In genomic region chr16:11916524-11917285, GRCh38 we compare ENCODE assay signal across 8 cellular contexts.
DNase-seq lines count a peak whose midpoint lies in the region; TF ChIP-seq lines count a peak whose summit lies in the region.

No MANE protein-coding gene starts in this region.

- H3K4me3 Mint-ChIP-seq in activated naive CD4-positive, alpha-beta T cell treated with anti-CD3 and anti-CD28 coated beads, Interleukin-2, amount 10 ng/mL, durations not matched to agents 7 days and 5 days = peak overlapping the region; percentile 92
- peak overlapping the region; percentile 78 for H3K4me3 Mint-ChIP-seq in nephron progenitor cell

- peaks cover 22% of the 10 kb centered on the region for H3K27me3 Mint-ChIP-seq in activated naive CD4-positive, alpha-beta T cell treated with anti-CD3 and anti-CD28 coated beads, Interleukin-2, amount 10 ng/mL, durations not matched to agents 7 days and 5 days
- peaks cover 20% of the 10 kb centered on the region for H3K27me3 Mint-ChIP-seq in nephron progenitor cell (ENCODE audit: low read depth, poor library complexity)

- peaks cover 29% of the 10 kb centered on the region for H3K4me1 Mint-ChIP-seq in activated naive CD4-positive, alpha-beta T cell treated with anti-CD3 and anti-CD28 coated beads, Interleukin-2, amount 10 ng/mL, durations not matched to agents 7 days and 5 days
- H3K4me1 Mint-ChIP-seq in nephron progenitor cell = peaks cover 37% of the 10 kb centered on the region

- H3K36me3 ChIP-seq in endocrine pancreas (ENCODE audit: control insufficient read depth, insufficient read depth, low read length) = no peaks in the 10 kb centered on the region

- H3K27me3 ChIP-seq in endocrine pancreas (ENCODE audit: control insufficient read depth, insufficient read depth, low read length) = no peaks in the 10 kb centered on the region

- peak overlapping the region; percentile 96 for H3K27ac Mint-ChIP-seq in activated naive CD4-positive, alpha-beta T cell treated with anti-CD3 and anti-CD28 coated beads, Interleukin-2, amount 10 ng/mL, durations not matched to agents 7 days and 5 days
- peak overlapping the region; percentile 59 for H3K27ac Mint-ChIP-seq in nephron progenitor cell

- no peaks in the 10 kb centered on the region for H3K9me3 Mint-ChIP-seq in activated naive CD4-positive, alpha-beta T cell treated with anti-CD3 and anti-CD28 coated beads, Interleukin-2, amount 10 ng/mL, durations not matched to agents 7 days and 5 days
- no peaks in the 10 kb centered on the region for H3K9me3 Mint-ChIP-seq in nephron progenitor cell

- H3K9ac ChIP-seq in endocrine pancreas (ENCODE audit: control insufficient read depth, insufficient read depth, low read length) = peak overlapping the region; percentile 92

- H3K4me1 ChIP-seq in endocrine pancreas (ENCODE audit: control insufficient read depth, insufficient read depth, low read length) = peaks cover 18% of the 10 kb centered on the region

- no peak for TF ChIP-seq CTCF in nephron progenitor cell (IDR thresholded peaks at IDR 0.05)

- H3K4me3 ChIP-seq in endocrine pancreas (ENCODE audit: control insufficient read depth, insufficient read depth, low read length) = peak overlapping the region; percentile 73

- peaks cover 15% of the 10 kb centered on the region for H3K36me3 Mint-ChIP-seq in activated naive CD4-positive, alpha-beta T cell treated with anti-CD3 and anti-CD28 coated beads, Interleukin-2, amount 10 ng/mL, durations not matched to agents 7 days and 5 days
- no peaks in the 10 kb centered on the region for H3K36me3 Mint-ChIP-seq in nephron progenitor cell (ENCODE audit: low read depth)

- CTCF ChIA-PET in activated naive CD4-positive, alpha-beta T cell treated with anti-CD3 and anti-CD28 coated beads, Interleukin-2, amount 10 ng/mL, durations not matched to agents 7 days and 5 days (lab: Charles Lee) = interaction anchor here (0.7 kb wide), 1 partner anchor 56 kb away, joined by 3 read pairs; no protein-coding TSS in a partner anchor

- DNase-seq in activated naive CD4-positive, alpha-beta T cell treated with anti-CD3 and anti-CD28 coated beads, Interleukin-2, amount 10 ng/mL, durations not matched to agents 7 days and 5 days = no peak
- DNase-seq in activated naive CD4-positive, alpha-beta T cell (lab: John Stamatoyannopoulos, UW) = no peak
- peak; percentile 92 for DNase-seq in RKO (ENCODE audit: low spot score)
- DNase-seq in nephron progenitor cell = no peak
- DNase-seq in NCI-H446 (lab: John Stamatoyannopoulos, UW) = no peak
- no peak for DNase-seq in stimulated activated naive CD4-positive, alpha-beta T cell (lab: John Stamatoyannopoulos, UW)
- no peak for DNase-seq in NCI-H187 treated with DMSO at 0.1 percent for 48 hours (lab: John Stamatoyannopoulos, UW)

- no peaks in the 10 kb centered on the region for H3K9me3 ChIP-seq in endocrine pancreas (ENCODE audit: control insufficient read depth, low read length)
